In the genomic region with DNA sequence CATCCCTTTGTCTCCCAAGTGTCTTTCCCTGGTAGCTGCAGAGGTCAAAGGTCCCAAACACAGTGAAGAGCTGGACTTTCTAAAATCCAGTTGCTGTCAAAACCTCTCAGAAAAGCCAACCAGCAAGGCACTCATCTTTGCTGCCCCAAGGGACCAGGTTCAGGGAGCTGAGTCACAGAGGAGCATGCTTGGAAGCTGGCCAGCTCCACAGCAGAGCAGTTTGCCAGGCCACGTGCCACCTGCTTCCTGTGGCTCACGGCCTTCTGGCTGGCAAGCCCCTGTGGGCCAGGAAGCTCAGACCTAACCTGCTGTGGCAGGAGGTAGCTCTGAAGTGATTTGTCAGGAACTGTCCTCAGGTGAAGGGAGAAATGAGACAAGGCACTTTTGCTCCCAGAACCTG, we compare ENCODE assay signal across 8 cellular contexts. TPM values are rescaled to one million over a fixed set of nuclear protein-coding genes. Genes with fewer than 3 reads are reported as not detected.
DNase-seq lines count a peak whose midpoint lies in the region; ATAC-seq and TF ChIP-seq lines count a peak whose summit lies in the region.

No MANE protein-coding gene starts in this region.

- peaks cover 58% of the 10 kb centered on the region for H3K36me3 Mint-ChIP-seq in activated naive CD8-positive, alpha-beta T cell treated with anti-CD3 and anti-CD28 coated beads, Interleukin-2, amount 50 U/mL, for 24 hours (ENCODE audit: low read depth)

- H3K4me1 ChIP-seq in right atrium auricular region, result peaks cover 0 to 34% of the 10 kb centered on the region in 2 donors

- H3K9me3 ChIP-seq in right atrium auricular region, result no peaks in the 10 kb centered on the region

- in situ Hi-C loops in ACHN (cut with HindIII; ENCODE audit: low pct_ligation_motif_present, low pct_unique_long_range_greater_than_20kb, low sequenced_read_pairs), result no loop called here

- DNase-seq in ACHN (peak; percentile 98), HS-27A (ENCODE audit: low read depth) (peak; percentile 74), RWPE1 (ENCODE audit: low spot score) (peak; percentile 85), right atrium auricular region (ENCODE audit: low spot score) (peak; percentile 76)
- DNase-seq in activated naive CD8-positive, alpha-beta T cell treated with anti-CD3 and anti-CD28 coated beads, Interleukin-2, amount 50 U/mL, for 24 hours, result peak; percentile 57
- DNase-seq in stimulated activated CD4-positive, alpha-beta T cell treated with anti-CD3 and anti-CD28 coated beads, TNF-alpha, amount 100 ng/mL, for 24 hours (ENCODE audit: low read depth in 3 of 3), result peak; percentile 33 to 55 (median 47)

- H3K27me3 Mint-ChIP-seq in activated naive CD8-positive, alpha-beta T cell treated with anti-CD3 and anti-CD28 coated beads, Interleukin-2, amount 50 U/mL, for 24 hours, result no peaks in the 10 kb centered on the region

- H3K4me3 ChIP-seq in right atrium auricular region, result no peak overlapping the region

- CTCF ChIA-PET in RWPE1 (lab: Yijun Ruan, JAX), result interaction anchor here (0.6 to 4.4 kb wide), 3 partner anchors 52 to 77 kb away, joined by 3 to 30 read pairs (median 4); no protein-coding TSS in a partner anchor

- H3K9me3 Mint-ChIP-seq in activated naive CD8-positive, alpha-beta T cell treated with anti-CD3 and anti-CD28 coated beads, Interleukin-2, amount 50 U/mL, for 24 hours, result no peaks in the 10 kb centered on the region

- peak overlapping the region; percentile 41 for H3K27ac Mint-ChIP-seq in activated naive CD8-positive, alpha-beta T cell treated with anti-CD3 and anti-CD28 coated beads, Interleukin-2, amount 50 U/mL, for 24 hours

- no peak overlapping the region for H3K4me3 Mint-ChIP-seq in activated naive CD8-positive, alpha-beta T cell treated with anti-CD3 and anti-CD28 coated beads, Interleukin-2, amount 50 U/mL, for 24 hours

- ATAC-seq in activated naive CD8-positive, alpha-beta T cell treated with anti-CD3 and anti-CD28 coated beads, Interleukin-2, amount 50 U/mL, for 24 hours, result no peak
- no peak for ATAC-seq in HG02588 (IDR thresholded peaks at IDR 0.05; ENCODE audit: unreplicated experiment)
- no peak for ATAC-seq in HG02610 (IDR thresholded peaks at IDR 0.05; ENCODE audit: unreplicated experiment)

- TF ChIP-seq CTCF in RWPE1 (conservative IDR thresholded peaks at IDR 0.05; ENCODE audit: low read depth) (no peak), right atrium auricular region (IDR thresholded peaks at IDR 0.05) (no peak)

- H3K27me3 ChIP-seq in right atrium auricular region, result no peaks in the 10 kb centered on the region

- H3K27ac ChIP-seq in RWPE1, result peak overlapping the region; percentile 76
- peak overlapping the region; percentile 58 to 69 for H3K27ac ChIP-seq in right atrium auricular region

- H3K36me3 ChIP-seq in right atrium auricular region, result peaks cover 58% of the 10 kb centered on the region

- H3K4me1 Mint-ChIP-seq in activated naive CD8-positive, alpha-beta T cell treated with anti-CD3 and anti-CD28 coated beads, Interleukin-2, amount 50 U/mL, for 24 hours, result peaks cover 80% of the 10 kb centered on the region

- POLR2A ChIA-PET in RWPE1 (lab: Yijun Ruan, JAX; ENCODE audit: low non-redundant PET), result interaction anchor here (0.6 kb wide), 1 partner anchor 255 kb away, joined by 3 read pairs; no protein-coding TSS in a partner anchor

RNA-seq across cellular contexts. Expression of a gene that starts 3.6 kb away (rescaled TPM):
- 100 to 1,000 TPM; 421 to 433 TPM for total RNA-seq in right atrium auricular region

RNA-seq across cellular contexts. Expression of a gene that starts 5.0 kb away (rescaled TPM):
- 10 to 100 TPM; 33.4 to 44.4 TPM for total RNA-seq in right atrium auricular region

RNA-seq across cellular contexts. Expression of a gene that starts 31.9 kb away (rescaled TPM):
- 1 to 10 TPM; 1.8 to 5.5 TPM for total RNA-seq in right atrium auricular region

RNA-seq across cellular contexts. Expression of a gene that starts 50.9 kb away (rescaled TPM):
- 1 to 10 TPM; 2.6 to 7.5 TPM for total RNA-seq in right atrium auricular region

Comparison
In these comparisons a context has a peak if more than half of its experiments do, and no peak if none do; other contexts are left out.
1. DNase-seq: peak in every context shown above with its lines; median percentile 98 in ACHN; 85 in RWPE1; 76 in right atrium auricular region; 74 in HS-27A; 57 in activated naive CD8-positive, alpha-beta T cell treated with anti-CD3 and anti-CD28 coated beads, Interleukin-2, amount 50 U/mL, for 24 hours; 47 in stimulated activated CD4-positive, alpha-beta T cell treated with anti-CD3 and anti-CD28 coated beads, TNF-alpha, amount 100 ng/mL, for 24 hours.